In genomic region chr15:60574801-60575631, GRCh38 we compare ENCODE assay signal across 1 cellular context.
A peak's percentile ranks its signal among the peaks of the same experiment; 100 is the strongest.
TF ChIP-seq lines count a peak whose summit lies in the region.

No MANE protein-coding gene starts in this region.

TF ChIP-seq in HepG2, 621 proteins besides CTCF, POLR2A, EP300 and RAD21 (continued from another document and continues in another):
- TF ChIP-seq ZHX2 (IDR thresholded peaks at IDR 0.05; ENCODE audit: low read depth) (no peak), ZHX2 (CRISPR knock-in tag; IDR thresholded peaks at IDR 0.05; ENCODE audit: borderline replicate concordance) (no peak), NR2F2 (IDR thresholded peaks at IDR 0.05; ENCODE audit: borderline replicate concordance, low read depth) (peak; percentile 80), ZBTB20 (CRISPR knock-in tag; IDR thresholded peaks at IDR 0.05; ENCODE audit: borderline replicate concordance, low read depth) (0 out of 2 replicates have a peak, but pooled peaks have one; percentile 15), JUND (CRISPR knock-in tag; IDR thresholded peaks at IDR 0.05) (no peak), ZC3H13 (CRISPR knock-in tag; IDR thresholded peaks at IDR 0.05) (no peak), PRDM4 (CRISPR knock-in tag; IDR thresholded peaks at IDR 0.05; ENCODE audit: borderline replicate concordance) (no peak), HMGA1 (CRISPR knock-in tag; conservative IDR thresholded peaks at IDR 0.05) (no peak), MTERF4 (CRISPR knock-in tag; IDR thresholded peaks at IDR 0.05) (no peak), BCL6 (CRISPR knock-in tag; IDR thresholded peaks at IDR 0.05) (peak; percentile 56), ZNF280D (CRISPR knock-in tag; IDR thresholded peaks at IDR 0.05) (no peak), ZNF879 (CRISPR knock-in tag; IDR thresholded peaks at IDR 0.05) (no peak), SOX13 (IDR thresholded peaks at IDR 0.05) (no peak), SOX13 (CRISPR knock-in tag; conservative IDR thresholded peaks at IDR 0.05 in 1 of 2, IDR thresholded peaks at IDR 0.05 in 1 of 2) (peak in 1 of 2 experiments; percentile 72; a peak in 2 of 4 replicates), KDM6A (CRISPR knock-in tag; IDR thresholded peaks at IDR 0.05; ENCODE audit: low read depth) (peak; percentile 26; the same call in 1 of the 2 replicates), KIAA2018 (CRISPR knock-in tag; IDR thresholded peaks at IDR 0.05; ENCODE audit: borderline replicate concordance) (no peak), ZNF530 (CRISPR knock-in tag; IDR thresholded peaks at IDR 0.05; ENCODE audit: low read depth) (no peak), SETDB1 (CRISPR knock-in tag; IDR thresholded peaks at IDR 0.05; ENCODE audit: borderline replicate concordance) (no peak), KAT8 (CRISPR knock-in tag; IDR thresholded peaks at IDR 0.05) (peak; percentile 22; the same call in 1 of the 2 replicates), AGO2 (optimal IDR thresholded peaks at IDR 0.05; ENCODE audit: low read depth, low read length) (no peak), MXI1 (IDR thresholded peaks at IDR 0.05; ENCODE audit: borderline replicate concordance, low read depth, low read length) (no peak; the same call in 2 of the 3 replicates), ZNF484 (CRISPR knock-in tag; IDR thresholded peaks at IDR 0.05; ENCODE audit: borderline replicate concordance, low read depth) (no peak), DMTF1 (CRISPR knock-in tag; IDR thresholded peaks at IDR 0.05) (no peak), ATAD3A (CRISPR knock-in tag; IDR thresholded peaks at IDR 0.05) (no peak), ZNF224 (CRISPR knock-in tag; IDR thresholded peaks at IDR 0.05) (no peak), HNF4G (IDR thresholded peaks at IDR 0.05; ENCODE audit: borderline replicate concordance, low read depth, low read length) (0 out of 2 replicates have a peak, but pooled peaks have one; percentile 23), HNF4G (CRISPR knock-in tag; IDR thresholded peaks at IDR 0.05; ENCODE audit: borderline replicate concordance, low read depth) (no peak), ZNF547 (CRISPR knock-in tag; IDR thresholded peaks at IDR 0.05) (no peak), IKZF5 (CRISPR knock-in tag; IDR thresholded peaks at IDR 0.05) (peak; percentile 25; the same call in 1 of the 2 replicates)
